Comparison of ENCODE assay signal across 14 cellular contexts in the genomic region with DNA sequence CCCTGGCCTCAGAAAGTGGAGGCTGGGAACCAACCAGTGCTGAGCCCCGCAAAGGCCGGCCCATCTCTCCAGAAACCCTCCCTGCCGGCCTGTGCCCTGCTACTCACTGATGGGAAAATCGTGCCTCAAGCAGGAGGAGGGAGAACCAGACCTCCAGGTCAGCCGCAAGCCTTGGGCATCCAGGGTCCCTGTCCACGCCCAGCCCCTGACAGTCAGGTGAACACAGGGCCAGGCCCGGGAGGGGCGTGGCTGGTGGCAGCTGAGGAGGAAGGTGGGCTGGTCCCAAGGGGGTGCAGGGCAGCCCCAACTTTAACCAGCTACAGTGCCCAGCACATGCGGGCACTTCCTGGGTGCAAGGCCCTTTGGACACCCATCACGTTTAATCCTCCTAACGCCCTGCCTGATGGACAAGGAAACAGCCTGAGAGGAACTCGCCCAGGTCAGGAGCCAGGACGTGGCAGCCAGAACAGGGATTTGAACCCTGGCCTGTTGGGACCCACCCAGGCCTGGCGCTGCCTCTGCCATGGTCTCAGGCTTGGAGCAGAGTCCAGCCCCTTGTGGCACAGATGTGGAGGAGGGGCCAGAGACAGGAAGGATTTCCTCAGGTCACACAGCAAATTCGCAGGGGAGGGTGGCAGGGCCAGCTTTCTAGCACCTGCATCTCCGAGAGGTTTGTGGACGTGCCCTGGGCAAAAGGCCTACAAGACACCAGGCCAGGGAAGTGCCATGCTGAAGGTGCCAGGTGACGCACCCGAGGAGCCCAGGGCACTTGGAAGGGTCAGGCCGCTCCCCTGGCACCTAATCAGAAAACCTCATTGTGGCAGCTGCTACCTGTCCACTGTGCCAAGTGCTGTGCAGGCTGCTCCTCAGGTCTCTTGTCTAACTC. TPM values are rescaled to one million over a fixed set of nuclear protein-coding genes. Genes with fewer than 3 reads are reported as not detected.
DNase-seq lines count a peak whose midpoint lies in the region; ATAC-seq, FAIRE-seq and TF ChIP-seq lines count a peak whose summit lies in the region.
"Had no signal": no experiment of that assay in that cellular context is flagged by ENCODE, and none has a peak within 500 bp of the region (broad histone marks: within the 10 kb centered on the region; RNA-seq: fewer than 3 reads in every experiment).

No MANE protein-coding gene starts in this region.

- H3K27ac Mint-ChIP-seq in activated CD4-positive, alpha-beta T cell treated with anti-CD3 and anti-CD28 coated beads for 36 hours = peak overlapping the region; percentile 84
- H3K27ac Mint-ChIP-seq in activated T-helper 17 cell treated with anti-CD3 and anti-CD28 coated beads, Interleukin-2, amount 50 U/mL, for 72 hours = peak overlapping the region; percentile 93
- peak overlapping the region; percentile 95 for H3K27ac Mint-ChIP-seq in stimulated activated memory B cell treated with anti-CD40 and anti-IgM and Interleukin-4, amounts not matched to agents 10 μg/mL and 1 μg/mL and 100 μg/mL, for 72 hours
- no peak overlapping the region for H3K27ac Mint-ChIP-seq in type B pancreatic cell
- H3K27ac Mint-ChIP-seq: H9 had no signal

- no peaks in the 10 kb centered on the region for H3K9me3 ChIP-seq in kidney (ENCODE audit: control insufficient read depth in 1 of 2, low read length in 2 of 2)

- no peak for TF ChIP-seq POLR2A in GM12892 (IDR thresholded peaks at IDR 0.05; ENCODE audit: low read depth, low read length)

- no peak for DNase-seq in activated CD4-positive, alpha-beta T cell treated with anti-CD3 and anti-CD28 coated beads for 36 hours
- DNase-seq in activated CD4-positive, alpha-beta T cell treated with anti-CD3 and anti-CD28 coated beads, Interleukin-2, amount 50 U/mL, for 1 hour = no peak
- DNase-seq in kidney = peak; percentile 75
- no peak for DNase-seq in type B pancreatic cell (ENCODE audit: extremely low spot score, unreplicated experiment)
- no peak for DNase-seq in NCI-H1436 treated with DMSO at 0.1 percent for 48 hours (lab: John Stamatoyannopoulos, UW)
- DNase-seq in GM12892 (ENCODE audit: insufficient read length) = no peak
- DNase-seq: dermis blood vessel endothelial cell, H9, Kasumi-1, NCI-H2171 treated with DMSO at 0.1 percent for 48 hours had no signal

- peaks cover 7% of the 10 kb centered on the region for H3K36me3 Mint-ChIP-seq in activated CD4-positive, alpha-beta T cell treated with anti-CD3 and anti-CD28 coated beads for 36 hours (ENCODE audit: low read depth)
- H3K36me3 Mint-ChIP-seq in activated T-helper 17 cell treated with anti-CD3 and anti-CD28 coated beads, Interleukin-2, amount 50 U/mL, for 72 hours (ENCODE audit: low read depth) = peaks cover 62% of the 10 kb centered on the region
- no peaks in the 10 kb centered on the region for H3K36me3 Mint-ChIP-seq in stimulated activated memory B cell treated with anti-CD40 and anti-IgM and Interleukin-4, amounts not matched to agents 10 μg/mL and 1 μg/mL and 100 μg/mL, for 72 hours
- H3K36me3 Mint-ChIP-seq in type B pancreatic cell = no peaks in the 10 kb centered on the region

- H3K27me3 Mint-ChIP-seq in activated CD4-positive, alpha-beta T cell treated with anti-CD3 and anti-CD28 coated beads for 36 hours = no peaks in the 10 kb centered on the region
- no peaks in the 10 kb centered on the region for H3K27me3 Mint-ChIP-seq in activated T-helper 17 cell treated with anti-CD3 and anti-CD28 coated beads, Interleukin-2, amount 50 U/mL, for 72 hours
- no peaks in the 10 kb centered on the region for H3K27me3 Mint-ChIP-seq in stimulated activated memory B cell treated with anti-CD40 and anti-IgM and Interleukin-4, amounts not matched to agents 10 μg/mL and 1 μg/mL and 100 μg/mL, for 72 hours
- H3K27me3 Mint-ChIP-seq in type B pancreatic cell = no peaks in the 10 kb centered on the region

- CTCF ChIA-PET in activated CD4-positive, alpha-beta T cell treated with anti-CD3 and anti-CD28 coated beads for 36 hours (lab: Charles Lee) = interaction anchor here (0.7 to 11.8 kb wide), 7 partner anchors 10 to 95 kb away, joined by 3 to 139 read pairs (median 4); no protein-coding TSS in a partner anchor

- no peak overlapping the region for H3K4me3 Mint-ChIP-seq in activated CD4-positive, alpha-beta T cell treated with anti-CD3 and anti-CD28 coated beads for 36 hours
- peak overlapping the region; percentile 85 for H3K4me3 Mint-ChIP-seq in activated T-helper 17 cell treated with anti-CD3 and anti-CD28 coated beads, Interleukin-2, amount 50 U/mL, for 72 hours
- H3K4me3 Mint-ChIP-seq in stimulated activated memory B cell treated with anti-CD40 and anti-IgM and Interleukin-4, amounts not matched to agents 10 μg/mL and 1 μg/mL and 100 μg/mL, for 72 hours = peak overlapping the region; percentile 70
- H3K4me3 Mint-ChIP-seq in type B pancreatic cell = no peak overlapping the region
- H3K4me3 Mint-ChIP-seq: H9 had no signal

- TF ChIP-seq CTCF in kidney (IDR thresholded peaks at IDR 0.05; ENCODE audit: borderline replicate concordance, extremely low read depth, insufficient read depth) (no peak), type B pancreatic cell (conservative IDR thresholded peaks at IDR 0.05) (no peak)

- POLR2A ChIA-PET in activated CD4-positive, alpha-beta T cell treated with anti-CD3 and anti-CD28 coated beads for 36 hours (lab: Charles Lee) = interaction anchor here (0.6 to 1.5 kb wide), 6 partner anchors 9 to 1713 kb away, joined by 3 to 11 read pairs (median 3); partner anchors contain the start of gene GTF3C5

- FAIRE-seq in kidney (lab: Jason Lieb, UNC) = no peak
- no peak for FAIRE-seq in GM12892 (lab: Jason Lieb, UNC)
- FAIRE-seq: A204.1 had no signal

- H3K36me3 ChIP-seq in kidney (ENCODE audit: control insufficient read depth in 1 of 2, insufficient read depth in 2 of 2, low read length in 2 of 2) = no peaks in the 10 kb centered on the region

- peaks cover 60% of the 10 kb centered on the region for H3K4me1 Mint-ChIP-seq in activated CD4-positive, alpha-beta T cell treated with anti-CD3 and anti-CD28 coated beads for 36 hours
- H3K4me1 Mint-ChIP-seq in activated T-helper 17 cell treated with anti-CD3 and anti-CD28 coated beads, Interleukin-2, amount 50 U/mL, for 72 hours = peaks cover 30% of the 10 kb centered on the region
- H3K4me1 Mint-ChIP-seq in stimulated activated memory B cell treated with anti-CD40 and anti-IgM and Interleukin-4, amounts not matched to agents 10 μg/mL and 1 μg/mL and 100 μg/mL, for 72 hours = peaks cover 89% of the 10 kb centered on the region
- H3K4me1 Mint-ChIP-seq in type B pancreatic cell (ENCODE audit: unreplicated experiment) = peaks cover 37% of the 10 kb centered on the region

- H3K4me3 ChIP-seq in kidney (ENCODE audit: low read length in 2 of 2) = no peak overlapping the region

- ATAC-seq in activated CD4-positive, alpha-beta T cell treated with anti-CD3 and anti-CD28 coated beads for 36 hours = no peak
- no peak for ATAC-seq in activated T-helper 17 cell treated with anti-CD3 and anti-CD28 coated beads, Interleukin-2, amount 50 U/mL, for 72 hours (replicated peaks)
- ATAC-seq in stimulated activated memory B cell treated with anti-CD40 and anti-IgM and Interleukin-4, amounts not matched to agents 10 μg/mL and 1 μg/mL and 100 μg/mL, for 72 hours = no peak
- ATAC-seq: Panc1 had no signal

- peaks cover 31 to 62% of the 10 kb centered on the region in 2 donors for H3K4me1 ChIP-seq in kidney (ENCODE audit: control insufficient read depth in 1 of 2, insufficient read depth in 1 of 2, low read depth in 1 of 2, low read length in 2 of 2)

- intact Hi-C loops in activated CD4-positive, alpha-beta T cell treated with anti-CD3 and anti-CD28 coated beads for 36 hours (cut with DNase I, micrococcal nuclease) = no loop called here
- intact Hi-C loops in kidney (cut with DNase I) = no loop called here

- peak overlapping the region in 1 of 2 donors; percentile 20 for H3K27ac ChIP-seq in kidney (ENCODE audit: low read depth in 2 of 2, low read length in 2 of 2)

- H3K9ac ChIP-seq in kidney (ENCODE audit: low read length in 2 of 2) = no peak overlapping the region

- no peaks in the 10 kb centered on the region for H3K9me3 Mint-ChIP-seq in activated CD4-positive, alpha-beta T cell treated with anti-CD3 and anti-CD28 coated beads for 36 hours (ENCODE audit: low read depth)
- no peaks in the 10 kb centered on the region for H3K9me3 Mint-ChIP-seq in activated T-helper 17 cell treated with anti-CD3 and anti-CD28 coated beads, Interleukin-2, amount 50 U/mL, for 72 hours
- no peaks in the 10 kb centered on the region for H3K9me3 Mint-ChIP-seq in stimulated activated memory B cell treated with anti-CD40 and anti-IgM and Interleukin-4, amounts not matched to agents 10 μg/mL and 1 μg/mL and 100 μg/mL, for 72 hours
- H3K9me3 Mint-ChIP-seq in type B pancreatic cell = no peaks in the 10 kb centered on the region
- H3K9me3 Mint-ChIP-seq: H9 had no signal

RNA-seq across cellular contexts. Expression of gene RALGDS, which starts 4.5 kb away (rescaled TPM):
- total RNA-seq in activated CD4-positive, alpha-beta T cell treated with anti-CD3 and anti-CD28 coated beads for 36 hours = 10 to 100 TPM; 65.1 to 78.6 TPM
- 100 to 1,000 TPM; 101 to 156 TPM for total RNA-seq in activated T-helper 17 cell treated with anti-CD3 and anti-CD28 coated beads, Interleukin-2, amount 50 U/mL, for 72 hours
- total RNA-seq in kidney (43.3 TPM), type B pancreatic cell (ENCODE audit: low replicate concordance) (64.8 and 86.3 TPM in 2 replicates)
- polyA plus RNA-seq in kidney (ENCODE audit: insufficient read depth, low read depth, low replicate concordance) = 13.0 TPM
- 24.6 TPM for polyA plus RNA-seq in GM12892 (2012; ENCODE audit: missing spikeins)

RNA-seq across cellular contexts. Expression of gene GBGT1, which starts 47.1 kb away (rescaled TPM):
- total RNA-seq in activated CD4-positive, alpha-beta T cell treated with anti-CD3 and anti-CD28 coated beads for 36 hours = 1 to 10 TPM; 3.8 to 4.8 TPM
- total RNA-seq in activated T-helper 17 cell treated with anti-CD3 and anti-CD28 coated beads, Interleukin-2, amount 50 U/mL, for 72 hours = 1 to 10 TPM; 2.8 to 7.2 TPM
- total RNA-seq in kidney (21.6 TPM), type B pancreatic cell (ENCODE audit: low replicate concordance) (21.0 and 54.9 TPM in 2 replicates)
- polyA plus RNA-seq in kidney (ENCODE audit: insufficient read depth, low read depth, low replicate concordance) = 7.9 TPM
- polyA plus RNA-seq in GM12892 (2012; ENCODE audit: missing spikeins) = 3.5 TPM

RNA-seq across cellular contexts. Expression of gene CEL, which starts 54.8 kb away (rescaled TPM):
- 1 to 10 TPM in 1 of 2 experiments, under 1 TPM in 1; 0.98 to 1.2 TPM for total RNA-seq in activated CD4-positive, alpha-beta T cell treated with anti-CD3 and anti-CD28 coated beads for 36 hours
- total RNA-seq in activated T-helper 17 cell treated with anti-CD3 and anti-CD28 coated beads, Interleukin-2, amount 50 U/mL, for 72 hours = 1 to 10 TPM; 1.2 to 4.2 TPM
- total RNA-seq in kidney = 1.0 TPM
- polyA plus RNA-seq in kidney (ENCODE audit: insufficient read depth, low read depth, low replicate concordance) = 16.7 TPM
- total RNA-seq in type B pancreatic cell (ENCODE audit: low replicate concordance) = 4.5 and 4.9 TPM in 2 replicates
- polyA plus RNA-seq in GM12892 (2012; ENCODE audit: missing spikeins) = 0.17 TPM

Comparison
In these comparisons a context has a peak if more than half of its experiments do, and no peak if none do; other contexts are left out.
1. H3K4me3 Mint-ChIP-seq: peak in activated T-helper 17 cell treated with anti-CD3 and anti-CD28 coated beads, Interleukin-2, amount 50 U/mL, for 72 hours (single experiment) and stimulated activated memory B cell treated with anti-CD40 and anti-IgM and Interleukin-4, amounts not matched to agents 10 μg/mL and 1 μg/mL and 100 μg/mL, for 72 hours (single experiment); none in activated CD4-positive, alpha-beta T cell treated with anti-CD3 and anti-CD28 coated beads for 36 hours (single experiment) and type B pancreatic cell (single experiment).